In the genomic region with DNA sequence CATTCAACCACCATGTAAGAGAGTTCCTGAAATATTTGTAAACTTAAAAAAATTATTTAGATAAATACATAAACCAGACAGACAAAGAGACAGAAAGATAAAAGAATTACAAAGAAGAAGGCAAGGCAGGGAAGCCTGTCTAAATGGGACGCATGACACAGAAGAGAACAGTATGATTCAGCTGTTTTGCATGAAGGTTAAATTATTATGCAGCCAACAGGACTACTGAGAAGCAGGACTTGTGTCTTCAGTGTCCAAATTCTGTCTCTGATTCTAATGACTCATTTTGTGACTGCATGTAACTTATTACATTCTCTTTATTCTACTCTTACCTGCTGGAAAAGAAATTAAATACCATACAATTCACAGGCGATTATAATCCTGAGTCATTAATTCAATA, we compare ENCODE assay signal across 11 cellular contexts.
A peak's percentile ranks its signal among the peaks of the same experiment; 100 is the strongest.
DNase-seq lines count a peak whose midpoint lies in the region; ATAC-seq and TF ChIP-seq lines count a peak whose summit lies in the region.
"Had no signal": no experiment of that assay in that cellular context is flagged by ENCODE, and none has a peak within 500 bp of the region (broad histone marks: within the 10 kb centered on the region; RNA-seq: fewer than 3 reads in every experiment).

No MANE protein-coding gene starts in this region.

- TF ChIP-seq CTCF in heart right ventricle (IDR thresholded peaks at IDR 0.05) (no peak), choroid plexus epithelial cell (conservative IDR thresholded peaks at IDR 0.05; ENCODE audit: low read depth, low read length) (no peak)

- 74 to 81% methylated on average over 2 of the region's 2 CpGs for WGBS in heart right ventricle, 2 donors

- peaks cover 0 to 9% (median 0%) of the 10 kb centered on the region in 9 donors for H3K4me1 ChIP-seq in heart right ventricle

- H3K4me3 ChIP-seq in heart right ventricle = no peak overlapping the region
- H3K4me3 ChIP-seq in choroid plexus epithelial cell (ENCODE audit: low read depth, low read length) = no peak overlapping the region

- H3K27ac ChIP-seq in heart right ventricle = peak overlapping the region in 1 of 10 donors; percentile 27
- H3K27ac ChIP-seq: neutrophil had no signal

- peaks cover 0 to 9% (median 0%) of the 10 kb centered on the region in 11 donors for H3K9me3 ChIP-seq in heart right ventricle
- H3K9me3 ChIP-seq: neutrophil had no signal

- no peaks in the 10 kb centered on the region for H3K27me3 ChIP-seq in heart right ventricle
- H3K27me3 ChIP-seq: neutrophil had no signal

- intact Hi-C loops in heart right ventricle (cut with DNase I) (no loop called here), cardiac septum (cut with DNase I) (loop anchor here (10.0 kb wide), 1 partner anchor 111 kb away; no protein-coding TSS in a partner anchor)

- no peaks in the 10 kb centered on the region for H3K36me3 ChIP-seq in heart right ventricle
- H3K36me3 ChIP-seq: neutrophil had no signal

- DNase-seq in heart right ventricle = no peak
- DNase-seq in cardiac septum (ENCODE audit: low spot score) = no peak
- DNase-seq in choroid plexus epithelial cell (ENCODE audit: low read depth) = peak; percentile 67
- DNase-seq in activated CD4-positive, alpha-beta T cell treated with anti-CD3 and anti-CD28 coated beads for 1 hour = no peak
- no peak for DNase-seq in activated gamma-delta T cell (lab: John Stamatoyannopoulos, UW)
- DNase-seq in DMS79 treated with DMSO at 0.1 percent for 48 hours (lab: John Stamatoyannopoulos, UW) = no peak
- no peak for DNase-seq in cerebellar nuclear complex (lab: John Stamatoyannopoulos, UW)
- DNase-seq: Karpas-422; stimulated activated naive B cell treated with anti-CD40 and anti-IgM and Interleukin-4, amounts not matched to agents 10 μg/mL and 1 μg/mL and 100 μg/mL, for 72 hours had no signal

- ATAC-seq in heart right ventricle (peak in 5 of 8 donors; percentile 49 to 83 (median 60)), HG03108 (IDR thresholded peaks at IDR 0.05; ENCODE audit: unreplicated experiment) (peak; percentile 83)
